In genomic region chr3:20047341-20047779, GRCh38 we compare ENCODE assay signal across 18 cellular contexts. TPM values are rescaled to one million over a fixed set of nuclear protein-coding genes. Genes with fewer than 3 reads are reported as not detected.
DNase-seq lines count a peak whose midpoint lies in the region; ATAC-seq and TF ChIP-seq lines count a peak whose summit lies in the region.
"Had no signal": no experiment of that assay in that cellular context is flagged by ENCODE, and none has a peak within 500 bp of the region (broad histone marks: within the 10 kb centered on the region; RNA-seq: fewer than 3 reads in every experiment).

No MANE protein-coding gene starts in this region.

- H3K9me3 ChIP-seq in transverse colon, result no peaks in the 10 kb centered on the region
- H3K9me3 ChIP-seq: heart left ventricle, upper lobe of left lung had no signal

- no peak for TF ChIP-seq EP300 in transverse colon (IDR thresholded peaks at IDR 0.05; ENCODE audit: low read depth)

- DNase-seq in activated CD8-positive, alpha-beta T cell treated with anti-CD3 and anti-CD28 coated beads, Interleukin-2, amount 10 ng/mL, durations not matched to agents 7 days and 5 days, result no peak
- no peak for DNase-seq in activated CD8-positive, alpha-beta T cell treated with anti-CD3 and anti-CD28 coated beads for 36 hours
- DNase-seq in activated CD4-positive, alpha-beta memory T cell treated with anti-CD3 and anti-CD28 coated beads for 36 hours, result no peak
- no peak for DNase-seq in naive B cell
- DNase-seq in transverse colon, result no peak
- DNase-seq in amygdala (lab: John Stamatoyannopoulos, UW), result no peak
- DNase-seq: GDM1, heart left ventricle, NCI-H2171, upper lobe of left lung had no signal

- H3K4me1 Mint-ChIP-seq in activated CD8-positive, alpha-beta T cell treated with anti-CD3 and anti-CD28 coated beads, Interleukin-2, amount 10 ng/mL, durations not matched to agents 7 days and 5 days (ENCODE audit: low read depth), result peaks cover 87% of the 10 kb centered on the region
- H3K4me1 Mint-ChIP-seq in activated CD8-positive, alpha-beta T cell treated with anti-CD3 and anti-CD28 coated beads for 36 hours (ENCODE audit: low read depth), result peaks cover 68% of the 10 kb centered on the region
- H3K4me1 Mint-ChIP-seq in activated CD4-positive, alpha-beta memory T cell treated with anti-CD3 and anti-CD28 coated beads for 36 hours (ENCODE audit: low read depth), result peaks cover 87% of the 10 kb centered on the region
- H3K4me1 Mint-ChIP-seq in naive B cell, result peaks cover 61 to 88% (median 66%) of the 10 kb centered on the region in 3 donors

- H3K4me1 ChIP-seq in transverse colon, result peaks cover 26 to 59% (median 37%) of the 10 kb centered on the region in 4 donors

- intact Hi-C loops in activated CD8-positive, alpha-beta T cell treated with anti-CD3 and anti-CD28 coated beads for 36 hours (cut with micrococcal nuclease), result loop anchor here (10.0 kb wide), 1 partner anchor 153 kb away; no protein-coding TSS in a partner anchor
- intact Hi-C loops in activated CD4-positive, alpha-beta memory T cell treated with anti-CD3 and anti-CD28 coated beads for 36 hours (cut with micrococcal nuclease), result loop anchor here (1.0 kb wide), 1 partner anchor 10 kb away; no protein-coding TSS in a partner anchor
- intact Hi-C loops in transverse colon (cut with DNase I; ENCODE audit: low total_unique reads), result loop anchor here (5.0 to 10.0 kb wide), 2 partner anchors 97 to 100 kb away; partner anchors contain the start of gene RAB5A

- POLR2A ChIA-PET in activated CD8-positive, alpha-beta T cell treated with anti-CD3 and anti-CD28 coated beads, Interleukin-2, amount 10 ng/mL, durations not matched to agents 7 days and 5 days (lab: Charles Lee), result no interaction called here
- POLR2A ChIA-PET in activated CD8-positive, alpha-beta T cell treated with anti-CD3 and anti-CD28 coated beads for 36 hours (lab: Charles Lee), result no interaction called here
- POLR2A ChIA-PET in activated CD4-positive, alpha-beta memory T cell treated with anti-CD3 and anti-CD28 coated beads for 36 hours (lab: Charles Lee), result no interaction called here

- H3K9me3 Mint-ChIP-seq in activated CD8-positive, alpha-beta T cell treated with anti-CD3 and anti-CD28 coated beads, Interleukin-2, amount 10 ng/mL, durations not matched to agents 7 days and 5 days (ENCODE audit: insufficient read depth), result no peaks in the 10 kb centered on the region
- H3K9me3 Mint-ChIP-seq in activated CD8-positive, alpha-beta T cell treated with anti-CD3 and anti-CD28 coated beads for 36 hours, result no peaks in the 10 kb centered on the region
- H3K9me3 Mint-ChIP-seq in activated CD4-positive, alpha-beta memory T cell treated with anti-CD3 and anti-CD28 coated beads for 36 hours, result no peaks in the 10 kb centered on the region
- H3K9me3 Mint-ChIP-seq in naive B cell, result no peaks in the 10 kb centered on the region
- H3K9me3 Mint-ChIP-seq: activated naive CD4-positive, alpha-beta T cell treated with anti-CD3 and anti-CD28 coated beads, Interleukin-2, amount 50 U/mL, for 72 hours had no signal

- ATAC-seq in activated CD8-positive, alpha-beta T cell treated with anti-CD3 and anti-CD28 coated beads, Interleukin-2, amount 10 ng/mL, durations not matched to agents 7 days and 5 days, result no peak
- no peak for ATAC-seq in activated CD8-positive, alpha-beta T cell treated with anti-CD3 and anti-CD28 coated beads for 36 hours
- no peak for ATAC-seq in naive B cell (ENCODE audit: low read depth in 2 of 2)
- no peak for ATAC-seq in HG02610 (IDR thresholded peaks at IDR 0.05; ENCODE audit: unreplicated experiment)
- ATAC-seq in GM18870 (IDR thresholded peaks at IDR 0.05; ENCODE audit: unreplicated experiment), result no peak
- ATAC-seq: heart left ventricle had no signal

- H3K27me3 ChIP-seq in transverse colon, result no peaks in the 10 kb centered on the region
- H3K27me3 ChIP-seq: heart left ventricle, upper lobe of left lung had no signal

- TF ChIP-seq POLR2A in transverse colon (IDR thresholded peaks at IDR 0.05), result no peak

- no peaks in the 10 kb centered on the region for H3K36me3 ChIP-seq in transverse colon
- H3K36me3 ChIP-seq: heart left ventricle, upper lobe of left lung had no signal

- TF ChIP-seq CTCF in activated CD8-positive, alpha-beta T cell treated with anti-CD3 and anti-CD28 coated beads for 36 hours (IDR thresholded peaks at IDR 0.05), result no peak
- TF ChIP-seq CTCF in transverse colon (IDR thresholded peaks at IDR 0.05), result no peak

- peak overlapping the region; percentile 36 to 51 (median 42) for H3K27ac ChIP-seq in transverse colon

- H3K27me3 Mint-ChIP-seq in activated CD8-positive, alpha-beta T cell treated with anti-CD3 and anti-CD28 coated beads, Interleukin-2, amount 10 ng/mL, durations not matched to agents 7 days and 5 days (ENCODE audit: low read depth), result no peaks in the 10 kb centered on the region
- H3K27me3 Mint-ChIP-seq in activated CD8-positive, alpha-beta T cell treated with anti-CD3 and anti-CD28 coated beads for 36 hours, result no peaks in the 10 kb centered on the region
- H3K27me3 Mint-ChIP-seq in activated CD4-positive, alpha-beta memory T cell treated with anti-CD3 and anti-CD28 coated beads for 36 hours, result no peaks in the 10 kb centered on the region
- H3K27me3 Mint-ChIP-seq in naive B cell, result no peaks in the 10 kb centered on the region
- H3K27me3 Mint-ChIP-seq: progenitor cell of endocrine pancreas had no signal

- peaks cover 65% of the 10 kb centered on the region for H3K36me3 Mint-ChIP-seq in activated CD8-positive, alpha-beta T cell treated with anti-CD3 and anti-CD28 coated beads, Interleukin-2, amount 10 ng/mL, durations not matched to agents 7 days and 5 days (ENCODE audit: low read depth)
- peaks cover 3% of the 10 kb centered on the region for H3K36me3 Mint-ChIP-seq in activated CD8-positive, alpha-beta T cell treated with anti-CD3 and anti-CD28 coated beads for 36 hours (ENCODE audit: low read depth)
- peaks cover 3% of the 10 kb centered on the region for H3K36me3 Mint-ChIP-seq in activated CD4-positive, alpha-beta memory T cell treated with anti-CD3 and anti-CD28 coated beads for 36 hours
- H3K36me3 Mint-ChIP-seq in naive B cell, result no peaks in the 10 kb centered on the region
- H3K36me3 Mint-ChIP-seq: activated naive CD4-positive, alpha-beta T cell treated with anti-CD3 and anti-CD28 coated beads, Interleukin-2, amount 50 U/mL, for 72 hours had no signal

- no peak overlapping the region for H3K4me3 ChIP-seq in transverse colon
- H3K4me3 ChIP-seq: upper lobe of left lung had no signal

- H3K4me3 Mint-ChIP-seq in activated CD8-positive, alpha-beta T cell treated with anti-CD3 and anti-CD28 coated beads, Interleukin-2, amount 10 ng/mL, durations not matched to agents 7 days and 5 days, result no peak overlapping the region
- H3K4me3 Mint-ChIP-seq in activated CD8-positive, alpha-beta T cell treated with anti-CD3 and anti-CD28 coated beads for 36 hours, result no peak overlapping the region
- H3K4me3 Mint-ChIP-seq in activated CD4-positive, alpha-beta memory T cell treated with anti-CD3 and anti-CD28 coated beads for 36 hours, result no peak overlapping the region
- peak overlapping the region in 3 of 8 donors; percentile 24 to 51 (median 47) for H3K4me3 Mint-ChIP-seq in naive B cell

- in situ Hi-C loops in transverse colon (cut with MboI; ENCODE audit: low pct_ligation_motif_present in 1 of 4, low pct_unique_long_range_greater_than_20kb in 1 of 4, low sequenced_read_pairs in 3 of 4), result loop anchor here in 2 of 4 donors (10.0 to 25.0 kb wide), 2 partner anchors 103 to 140 kb away; partner anchors contain the start of genes SGO1 (in 2 of the 2) and RAB5A (in 1 of the 2)

- H3K27ac Mint-ChIP-seq in activated CD8-positive, alpha-beta T cell treated with anti-CD3 and anti-CD28 coated beads, Interleukin-2, amount 10 ng/mL, durations not matched to agents 7 days and 5 days, result peak overlapping the region; percentile 46
- no peak overlapping the region for H3K27ac Mint-ChIP-seq in activated CD8-positive, alpha-beta T cell treated with anti-CD3 and anti-CD28 coated beads for 36 hours
- peak overlapping the region; percentile 33 for H3K27ac Mint-ChIP-seq in activated CD4-positive, alpha-beta memory T cell treated with anti-CD3 and anti-CD28 coated beads for 36 hours
- H3K27ac Mint-ChIP-seq in naive B cell, result peak overlapping the region in 4 of 6 donors; percentile 59 to 95 (median 78)
- H3K27ac Mint-ChIP-seq: activated naive CD4-positive, alpha-beta T cell treated with anti-CD3 and anti-CD28 coated beads, Interleukin-2, amount 50 U/mL, for 72 hours; progenitor cell of endocrine pancreas had no signal

- WGBS in transverse colon (ENCODE audit: low coverage in 1 of 2), 2 donors, result 35 to 41% methylated on average over 4 to 7 of the region's 7 CpGs

- CTCF ChIA-PET in activated CD8-positive, alpha-beta T cell treated with anti-CD3 and anti-CD28 coated beads, Interleukin-2, amount 10 ng/mL, durations not matched to agents 7 days and 5 days (lab: Charles Lee), result no interaction called here
- CTCF ChIA-PET in activated CD8-positive, alpha-beta T cell treated with anti-CD3 and anti-CD28 coated beads for 36 hours (lab: Charles Lee), result no interaction called here
- CTCF ChIA-PET in activated CD4-positive, alpha-beta memory T cell treated with anti-CD3 and anti-CD28 coated beads for 36 hours (lab: Charles Lee), result no interaction called here

RNA-seq across cellular contexts. Expression of gene KAT2B, which starts 7.1 kb away (rescaled TPM):
- 100 to 1,000 TPM; 112 to 120 TPM for total RNA-seq in activated CD8-positive, alpha-beta T cell treated with anti-CD3 and anti-CD28 coated beads, Interleukin-2, amount 10 ng/mL, durations not matched to agents 7 days and 5 days
- total RNA-seq in activated CD8-positive, alpha-beta T cell treated with anti-CD3 and anti-CD28 coated beads for 36 hours, result 10 to 100 TPM; 18.6 to 28.8 TPM
- 10 to 100 TPM; 43.4 to 49.0 TPM for total RNA-seq in activated CD4-positive, alpha-beta memory T cell treated with anti-CD3 and anti-CD28 coated beads for 36 hours
- 1 to 10 TPM; 3.5 to 9.2 (median 4.9) TPM for polyA plus RNA-seq in naive B cell (ENCODE audit: low read depth in 6 of 6)
- total RNA-seq in transverse colon, result 10 to 100 TPM; 21.3 to 35.5 (median 30.2) TPM

RNA-seq across cellular contexts. Expression of gene PP2D1, which starts 35.3 kb away (rescaled TPM):
- total RNA-seq in activated CD8-positive, alpha-beta T cell treated with anti-CD3 and anti-CD28 coated beads, Interleukin-2, amount 10 ng/mL, durations not matched to agents 7 days and 5 days, result not detected
- total RNA-seq in activated CD8-positive, alpha-beta T cell treated with anti-CD3 and anti-CD28 coated beads for 36 hours, result not detected
- total RNA-seq in activated CD4-positive, alpha-beta memory T cell treated with anti-CD3 and anti-CD28 coated beads for 36 hours, result not detected
- 1 to 10 TPM in 3 of 6 donors, under 1 TPM in 2, not detected in 1; 0.71 to 1.1 (median 1.0) TPM for polyA plus RNA-seq in naive B cell (ENCODE audit: low read depth in 6 of 6)
- total RNA-seq in transverse colon, result not detected
- total RNA-seq: A673; activated naive CD4-positive, alpha-beta T cell treated with anti-CD3 and anti-CD28 coated beads, Interleukin-2, amount 50 U/mL, for 72 hours; cardiac septum; endothelial cell of umbilical vein; heart left ventricle; kidney epithelial cell; progenitor cell of endocrine pancreas; upper lobe of left lung had no signal
- polyA plus RNA-seq: endothelial cell of umbilical vein, heart left ventricle had no signal
